Comparison of ENCODE assay signal across 9 cellular contexts in genomic region chr9:131252120-131252519, GRCh38. TPM values are rescaled to one million over a fixed set of nuclear protein-coding genes. Genes with fewer than 3 reads are reported as not detected.
A peak's percentile ranks its signal among the peaks of the same experiment; 100 is the strongest.
DNase-seq lines count a peak whose midpoint lies in the region; ATAC-seq and TF ChIP-seq lines count a peak whose summit lies in the region.
"Had no signal": no experiment of that assay in that cellular context is flagged by ENCODE, and none has a peak within 500 bp of the region (broad histone marks: within the 10 kb centered on the region; RNA-seq: fewer than 3 reads in every experiment).

No MANE protein-coding gene starts in this region.

- H3F3A ChIP-seq in PC-9 (ENCODE audit: insufficient read depth, low read depth) = no peaks in the 10 kb centered on the region

- H3K4me2 ChIP-seq in PC-9 = no peak overlapping the region

- no peaks in the 10 kb centered on the region for H3K79me2 ChIP-seq in PC-9 (ENCODE audit: low read depth)

- H3K4me3 ChIP-seq in GM12864 (ENCODE audit: low read depth, low read length) = peak overlapping the region; percentile 62
- H3K4me3 ChIP-seq in psoas muscle = peak overlapping the region; percentile 29
- H3K4me3 ChIP-seq in PC-9 = no peak overlapping the region

- no peaks in the 10 kb centered on the region for H3K9me2 ChIP-seq in PC-9 (ENCODE audit: insufficient read depth)

- no peaks in the 10 kb centered on the region for H3K27me3 ChIP-seq in psoas muscle (ENCODE audit: insufficient read depth in 3 of 3, low read length in 2 of 3)
- no peaks in the 10 kb centered on the region for H3K27me3 ChIP-seq in PC-9 (ENCODE audit: insufficient read depth, low read depth)

- no peaks in the 10 kb centered on the region for H3K9me3 ChIP-seq in psoas muscle
- no peaks in the 10 kb centered on the region for H3K9me3 ChIP-seq in PC-9 (ENCODE audit: insufficient read depth, low read depth)

- no peaks in the 10 kb centered on the region for H3K36me3 ChIP-seq in psoas muscle (ENCODE audit: insufficient read depth in 1 of 2, low read depth in 1 of 2)
- no peaks in the 10 kb centered on the region for H3K36me3 ChIP-seq in PC-9 (ENCODE audit: low read depth)

- H2AFZ ChIP-seq in PC-9 = no peak overlapping the region

- no TSS peak for BruUV-seq in PC-9 (replicated peaks; lab: Mats Ljungman, UMichigan)

- TF ChIP-seq CTCF in GM12864 (IDR thresholded peaks at IDR 0.05; ENCODE audit: low read depth, low read length, missing control alignments) = no peak
- TF ChIP-seq CTCF in psoas muscle (IDR thresholded peaks at IDR 0.05) = no peak
- no peak for TF ChIP-seq CTCF in PC-9 (conservative IDR thresholded peaks at IDR 0.05)

- CTCF ChIA-PET in PC-9 (lab: Charles Lee) = no interaction called here

- ATAC-seq in HG03060 (IDR thresholded peaks at IDR 0.05; ENCODE audit: low read depth, unreplicated experiment) (peak; percentile 14), psoas muscle (no peak), GM18520 (IDR thresholded peaks at IDR 0.05; ENCODE audit: unreplicated experiment) (no peak)

- POLR2A ChIA-PET in PC-9 (lab: Charles Lee; ENCODE audit: unreplicated experiment) = no interaction called here

- 91 to 95% (median 94%) methylated on average over 23 of the region's 23 CpGs for WGBS in psoas muscle, 3 donors

- peaks cover 36% of the 10 kb centered on the region for H3K4me1 ChIP-seq in psoas muscle
- H3K4me1 ChIP-seq in PC-9 (replicated peaks; ENCODE audit: insufficient read depth) = peaks cover 9% of the 10 kb centered on the region

- DNase-seq in GM12864 (ENCODE audit: low read depth) = no peak
- no peak for DNase-seq in psoas muscle
- DNase-seq in NCI-H2196 treated with DMSO at 0.1 percent for 48 hours (lab: John Stamatoyannopoulos, UW; ENCODE audit: unreplicated experiment) = no peak
- no peak for DNase-seq in PC-9
- no peak for DNase-seq in inferior parietal cortex (ENCODE audit: extremely low spot score)
- DNase-seq: NCI-H510A treated with DMSO at 0.1 percent for 48 hours had no signal

- intact Hi-C loops in psoas muscle (cut with DNase I) = no loop called here
- intact Hi-C loops in PC-9 (cut with micrococcal nuclease; ENCODE audit: unreplicated experiment) = no loop called here

- H3K27ac ChIP-seq in cingulate gyrus (ENCODE audit: low read depth, low read length) = peak overlapping the region; percentile 10
- H3K27ac ChIP-seq in psoas muscle = no peak overlapping the region
- H3K27ac ChIP-seq in PC-9 = no peak overlapping the region

- no peaks in the 10 kb centered on the region for H4K20me1 ChIP-seq in PC-9 (ENCODE audit: insufficient read depth)

RNA-seq across cellular contexts. Expression of gene FAM78A, which starts 24.2 kb away (rescaled TPM):
- total RNA-seq in psoas muscle (10 to 100 TPM in 3 of 4 donors, 1 to 10 TPM in 1; 6.1 to 17.6 (median 14.2) TPM), PC-9 (2021) (1.3 and 1.6 TPM in 2 replicates)
- 10 to 100 TPM in 1 of 3 donors, 1 to 10 TPM in 2; 4.3 to 11.5 (median 5.3) TPM for polyA plus RNA-seq in psoas muscle

RNA-seq across cellular contexts. Expression of gene PLPP7, which starts 37.4 kb away (rescaled TPM):
- total RNA-seq in psoas muscle (100 to 1,000 TPM in 2 of 4 donors, 10 to 100 TPM in 2; 31.0 to 131 (median 94.5) TPM), PC-9 (2021) (not detected in 2 replicates)
- 100 to 1,000 TPM in 1 of 3 donors, 10 to 100 TPM in 2; 19.4 to 156 (median 90.5) TPM for polyA plus RNA-seq in psoas muscle

Comparison
In these comparisons a context has a peak if more than half of its experiments do, and no peak if none do; other contexts are left out.
1. RNA of gene PLPP7, which starts 37.4 kb away (total RNA-seq): 31.0 to 131 TPM in psoas muscle; not detected in PC-9; every median in the first group is over 10 times any median in the second.